ENCODE assay signal across 8 cellular contexts in the genomic region with DNA sequence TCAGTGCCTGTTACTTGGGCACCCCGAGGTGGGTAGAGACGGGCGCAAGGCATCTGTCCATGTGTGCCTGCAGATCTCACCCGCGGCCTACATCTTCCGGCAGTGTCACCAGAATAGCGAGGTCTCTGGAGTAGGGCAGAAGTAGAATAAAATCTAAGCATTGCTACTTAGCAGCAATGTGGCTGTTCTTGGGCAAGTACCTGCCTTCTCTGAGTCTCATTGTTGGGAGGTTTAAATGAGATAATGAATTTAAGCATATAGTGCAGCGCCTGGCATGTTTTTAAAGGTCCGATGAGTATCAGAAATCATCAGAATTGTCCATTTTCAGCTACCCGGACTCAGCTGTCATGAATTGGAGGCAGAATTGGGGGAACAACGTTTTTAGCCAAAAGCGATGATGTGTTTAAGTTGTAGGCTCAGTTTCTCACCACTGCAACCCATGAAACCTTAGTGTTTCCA. TPM values are rescaled to one million over a fixed set of nuclear protein-coding genes. Genes with fewer than 3 reads are reported as not detected.
A peak's percentile ranks its signal among the peaks of the same experiment; 100 is the strongest.
DNase-seq lines count a peak whose midpoint lies in the region; ATAC-seq and TF ChIP-seq lines count a peak whose summit lies in the region.

No MANE protein-coding gene starts in this region.

- H3K9me3 ChIP-seq in Panc1 (ENCODE audit: control insufficient read depth, insufficient read depth, low read depth, low read length), result no peaks in the 10 kb centered on the region
- H3K9me3 ChIP-seq in esophagus muscularis mucosa, result no peaks in the 10 kb centered on the region

- intact Hi-C loops in Panc1 (cut with micrococcal nuclease; ENCODE audit: unreplicated experiment) (no loop called here), esophagus muscularis mucosa (cut with DNase I) (loop anchor here (5.0 kb wide), 1 partner anchor 56 kb away; no protein-coding TSS in a partner anchor), posterior vena cava (cut with DNase I) (no loop called here)

- POLR2A ChIA-PET in Panc1 (lab: Charles Lee), result no interaction called here

- H3K27ac ChIP-seq in Panc1 (ENCODE audit: low read length), result peak overlapping the region; percentile 97
- H3K27ac ChIP-seq in esophagus muscularis mucosa (replicated peaks in 1 of 4), result peak overlapping the region; percentile 82 to 92 (median 88)

- 19% methylated on average over 12 of the region's 12 CpGs for WGBS in esophagus muscularis mucosa

- in situ Hi-C loops in Panc1 (cut with HindIII; ENCODE audit: low pct_unique_long_range_greater_than_20kb, low sequenced_read_pairs), result no loop called here

- no TSS peak for BruUV-seq in Panc1 (replicated peaks; lab: Mats Ljungman, UMichigan)

- H3K27me3 ChIP-seq in Panc1 (ENCODE audit: control insufficient read depth, insufficient read depth, low read length), result no peaks in the 10 kb centered on the region
- no peaks in the 10 kb centered on the region for H3K27me3 ChIP-seq in esophagus muscularis mucosa

- peak overlapping the region; percentile 79 to 99 for H3K4me3 ChIP-seq in Panc1 (ENCODE audit: low read depth in 2 of 2, low read length in 2 of 2)
- H3K4me3 ChIP-seq in esophagus muscularis mucosa, result peak overlapping the region; percentile 77 to 88 (median 85)

- no peak for TF ChIP-seq EP300 in esophagus muscularis mucosa (IDR thresholded peaks at IDR 0.05)

- DNase-seq in NCI-H2171 (lab: John Stamatoyannopoulos, UW) (peak; percentile 28), NCI-H2171 treated with DMSO at 0.1 percent for 48 hours (lab: John Stamatoyannopoulos, UW) (no peak), Panc1 (ENCODE audit: low read depth, low spot score) (no peak), esophagus muscularis mucosa (ENCODE audit: extremely low spot score) (no peak), posterior vena cava (ENCODE audit: low spot score) (peak; percentile 84), SHP77 treated with DMSO at 0.1 percent for 48 hours (lab: John Stamatoyannopoulos, UW) (no peak)

- H3K36me3 ChIP-seq in Panc1 (ENCODE audit: control insufficient read depth, insufficient read depth, low read length), result peaks cover 2% of the 10 kb centered on the region; the same call in 1 of the 2 replicates
- H3K36me3 ChIP-seq in esophagus muscularis mucosa, result peaks cover 0 to 21% (median 17%) of the 10 kb centered on the region in 4 donors

- no peak for TF ChIP-seq POLR2A in esophagus muscularis mucosa (IDR thresholded peaks at IDR 0.05; ENCODE audit: low read depth)

- no peak; the same call in 1 of the 2 replicates for ATAC-seq in Panc1
- ATAC-seq in GM19455 (IDR thresholded peaks at IDR 0.05; ENCODE audit: unreplicated experiment), result no peak
- no peak for ATAC-seq in activated CD4-positive, CD25-positive, alpha-beta regulatory T cell treated with anti-CD3 and anti-CD28 coated beads, Interleukin-2, amount 50 U/mL, for 24 hours

- CTCF ChIA-PET in Panc1 (lab: Charles Lee), result no interaction called here

- TF ChIP-seq CTCF in Panc1 (IDR thresholded peaks at IDR 0.05), result no peak
- no peak for TF ChIP-seq CTCF in esophagus muscularis mucosa (IDR thresholded peaks at IDR 0.05)

- H3K4me1 ChIP-seq in Panc1 (ENCODE audit: control insufficient read depth, insufficient read depth, low read length), result peaks cover 10% of the 10 kb centered on the region
- peaks cover 14 to 41% (median 26%) of the 10 kb centered on the region in 4 donors for H3K4me1 ChIP-seq in esophagus muscularis mucosa

RNA-seq across cellular contexts. Expression of a gene that starts 0.8 kb away (rescaled TPM):
- 52.7 TPM for total RNA-seq in Panc1 (2021; ENCODE audit: unreplicated experiment)
- 40.9 TPM for polyA plus RNA-seq in Panc1 (2012; ENCODE audit: insufficient read length)
- total RNA-seq in esophagus muscularis mucosa, result 10 to 100 TPM in 3 of 4 donors, 1 to 10 TPM in 1; 7.6 to 19.4 (median 12.5) TPM
- total RNA-seq in posterior vena cava, result 10 to 100 TPM; 21.1 to 22.4 TPM

RNA-seq across cellular contexts. Expression of a gene that starts 27.2 kb away (rescaled TPM):
- total RNA-seq in Panc1 (2021; ENCODE audit: unreplicated experiment) (19.1 TPM), esophagus muscularis mucosa (under 1 TPM in 2 of 4 donors, not detected in 2; 0.32 to 0.33 TPM), posterior vena cava (under 1 TPM; 0.14 to 0.42 TPM)
- 28.1 TPM for polyA plus RNA-seq in Panc1 (2012; ENCODE audit: insufficient read length)

RNA-seq across cellular contexts. Expression of a gene that starts 49.2 kb away (rescaled TPM):
- 42.7 TPM for total RNA-seq in Panc1 (2021; ENCODE audit: unreplicated experiment)
- polyA plus RNA-seq in Panc1 (2012; ENCODE audit: insufficient read length), result 37.8 TPM
- 10 to 100 TPM; 19.9 to 34.4 (median 26.4) TPM for total RNA-seq in esophagus muscularis mucosa
- total RNA-seq in posterior vena cava, result 10 to 100 TPM; 23.4 to 25.4 TPM

RNA-seq across cellular contexts. Expression of a gene that starts 58.7 kb away (rescaled TPM):
- total RNA-seq in Panc1 (2021; ENCODE audit: unreplicated experiment) (28.0 TPM), esophagus muscularis mucosa (10 to 100 TPM; 11.1 to 17.3 (median 14.6) TPM), posterior vena cava (10 to 100 TPM; 11.2 to 13.9 TPM)
- polyA plus RNA-seq in Panc1 (2012; ENCODE audit: insufficient read length), result 10.6 TPM

Comparison
In these comparisons a context has a peak if more than half of its experiments do, and no peak if none do; other contexts are left out.
1. DNase-seq: peak in NCI-H2171 (single experiment) and posterior vena cava (single experiment); none in NCI-H2171 treated with DMSO at 0.1 percent for 48 hours (single experiment), Panc1 (single experiment), esophagus muscularis mucosa (single experiment) and SHP77 treated with DMSO at 0.1 percent for 48 hours (single experiment).
2. RNA of a gene that starts 27.2 kb away (total RNA-seq): 19.1 TPM in Panc1 (single experiment); 0.14 to 0.42 TPM in posterior vena cava and 0.32 to 0.33 TPM in esophagus muscularis mucosa; every median in the first group is over 10 times any median in the second.